ENCODE assay signal across 8 cellular contexts in the genomic region with DNA sequence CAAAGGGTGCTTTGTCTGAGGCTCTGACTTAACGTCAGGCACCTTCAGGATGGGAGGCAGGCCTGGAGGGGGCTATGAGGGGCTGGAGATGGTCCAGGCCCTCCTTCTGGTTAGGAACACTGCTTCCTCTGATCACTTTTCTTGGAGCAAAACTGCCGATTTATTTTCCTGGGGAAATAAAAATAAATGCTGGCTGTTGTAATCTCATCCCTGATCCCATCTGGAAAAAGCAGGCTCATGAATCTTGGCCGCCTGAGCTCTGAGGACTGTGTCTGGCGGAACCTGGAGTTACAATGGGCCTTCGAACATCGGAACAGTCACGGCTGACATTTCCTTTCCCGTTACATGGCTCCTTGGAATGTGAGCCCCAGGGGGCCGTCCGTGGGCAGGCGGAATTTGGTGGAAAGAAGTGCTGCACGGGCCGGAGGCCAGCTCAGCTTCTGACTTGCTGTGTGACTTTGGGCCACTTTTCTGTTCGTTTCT.
A peak's percentile ranks its signal among the peaks of the same experiment; 100 is the strongest.
DNase-seq lines count a peak whose midpoint lies in the region; ATAC-seq and TF ChIP-seq lines count a peak whose summit lies in the region.

No MANE protein-coding gene starts in this region.

- H3K36me3 ChIP-seq in BLaER1 treated with 17β-estradiol and CSF1 and Interleukin-3, amounts not matched to agents 10 nM and 100 nM: no peaks in the 10 kb centered on the region
- H3K36me3 ChIP-seq in SK-N-MC (ENCODE audit: insufficient read depth, low read length): no peaks in the 10 kb centered on the region
- no peaks in the 10 kb centered on the region for H3K36me3 ChIP-seq in parathyroid adenoma (ENCODE audit: control insufficient read depth, insufficient read depth, low read length)

- TF ChIP-seq CTCF in parathyroid adenoma (IDR thresholded peaks at IDR 0.05): no peak

- ATAC-seq in GM19452 (IDR thresholded peaks at IDR 0.05; ENCODE audit: unreplicated experiment): no peak
- no peak for ATAC-seq in GM19023 (IDR thresholded peaks at IDR 0.05; ENCODE audit: unreplicated experiment)

- no peak overlapping the region for H3K9ac ChIP-seq in BLaER1 treated with 17β-estradiol and CSF1 and Interleukin-3, amounts not matched to agents 10 nM and 100 nM
- H3K9ac ChIP-seq in SK-N-MC (ENCODE audit: insufficient read length) (no peak overlapping the region), parathyroid adenoma (no peak overlapping the region)

- no peaks in the 10 kb centered on the region for H3K27me3 ChIP-seq in BLaER1 treated with 17β-estradiol and CSF1 and Interleukin-3, amounts not matched to agents 10 nM and 100 nM
- no peaks in the 10 kb centered on the region for H3K27me3 ChIP-seq in parathyroid adenoma (ENCODE audit: control insufficient read depth, insufficient read depth, low read length)

- no peaks in the 10 kb centered on the region for H4K20me1 ChIP-seq in BLaER1 treated with 17β-estradiol and CSF1 and Interleukin-3, amounts not matched to agents 10 nM and 100 nM

- DNase-seq in SK-N-MC (ENCODE audit: low read depth, low spot score) (no peak), glomerular endothelial cell (ENCODE audit: extremely low read depth, low read depth, low spot score) (peak; percentile 88), HuH-7 (ENCODE audit: low spot score) (no peak)
- DNase-seq in stimulated activated CD4-positive, alpha-beta T cell treated with anti-CD3 and anti-CD28 coated beads, Interleukin-4, amount 100 ng/mL, for 1 hour: no peak

- H2AFZ ChIP-seq in parathyroid adenoma: peak overlapping the region; percentile 42

- H3K27ac ChIP-seq in BLaER1 treated with 17β-estradiol and CSF1 and Interleukin-3, amounts not matched to agents 10 nM and 100 nM: no peak overlapping the region
- H3K27ac ChIP-seq in SK-N-MC (peak overlapping the region; percentile 71), parathyroid adenoma (peak overlapping the region; percentile 76)

- H3K4me1 ChIP-seq in BLaER1 treated with 17β-estradiol and CSF1 and Interleukin-3, amounts not matched to agents 10 nM and 100 nM: peaks cover 53 to 92% (median 83%) of the 10 kb centered on the region in 10 experiments
- peaks cover 16% of the 10 kb centered on the region for H3K4me1 ChIP-seq in parathyroid adenoma

- 0 out of 22 replicates have a peak, but pooled peaks cover 0 to 6% (median 0%) of the 10 kb centered on the region in 11 experiments for H3K9me3 ChIP-seq in BLaER1 treated with 17β-estradiol and CSF1 and Interleukin-3, amounts not matched to agents 10 nM and 100 nM (replicated peaks in 1 of 11)
- H3K9me3 ChIP-seq in SK-N-MC (ENCODE audit: low read depth, low read length): peaks cover 7% of the 10 kb centered on the region; the same call in 1 of the 2 replicates
- no peaks in the 10 kb centered on the region for H3K9me3 ChIP-seq in parathyroid adenoma (ENCODE audit: control insufficient read depth, low read length)

- H3K4me3 ChIP-seq in BLaER1 treated with 17β-estradiol and CSF1 and Interleukin-3, amounts not matched to agents 10 nM and 100 nM: no peak overlapping the region
- no peak overlapping the region for H3K4me3 ChIP-seq in SK-N-MC
- no peak overlapping the region for H3K4me3 ChIP-seq in parathyroid adenoma (ENCODE audit: low read depth, low read length)

- peak overlapping the region in 7 of 11 experiments; percentile 59 to 79 (median 73); a peak in 7 of 22 replicates for H3K4me2 ChIP-seq in BLaER1 treated with 17β-estradiol and CSF1 and Interleukin-3, amounts not matched to agents 10 nM and 100 nM
- peak overlapping the region; percentile 77 for H3K4me2 ChIP-seq in parathyroid adenoma (ENCODE audit: low read length)

- no peaks in the 10 kb centered on the region for H3K79me2 ChIP-seq in parathyroid adenoma

Comparison
In these comparisons a context has a peak if more than half of its experiments do, and no peak if none do; other contexts are left out.
1. H3K27ac ChIP-seq: peak in SK-N-MC (single experiment) and parathyroid adenoma (single experiment); none in BLaER1 treated with 17β-estradiol and CSF1 and Interleukin-3, amounts not matched to agents 10 nM and 100 nM (0 of 11).